In genomic region chr10:131803863-131804425, GRCh38 we compare ENCODE assay signal across 21 cellular contexts.
"Had no signal": no experiment of that assay in that cellular context is flagged by ENCODE, and none has a peak within 500 bp of the region (broad histone marks: within the 10 kb centered on the region; RNA-seq: fewer than 3 reads in every experiment).

No MANE protein-coding gene starts in this region.

- ATAC-seq: foreskin keratinocyte, SK-N-SH treated with all-trans-retinoic acid at 6 μM for 48 hours had no signal

- H3K4me1 Mint-ChIP-seq: activated naive CD8-positive, alpha-beta T cell treated with anti-CD3 and anti-CD28 coated beads, Interleukin-2, amount 10 ng/mL, durations not matched to agents 7 days and 5 days; central memory CD8-positive, alpha-beta T cell; naive B cell had no signal

- H3K27ac ChIP-seq: foreskin keratinocyte, neutrophil, right atrium auricular region, transverse colon had no signal

- DNase-seq: activated CD4-positive, alpha-beta T cell treated with anti-CD3 and anti-CD28 coated beads for 1 hour; activated CD4-positive, alpha-beta T cell treated with anti-CD3 and anti-CD28 coated beads, Interleukin-2, amount 50 U/mL, for 48 hours; activated naive CD4-positive, alpha-beta T cell; activated naive CD8-positive, alpha-beta T cell treated with anti-CD3 and anti-CD28 coated beads, Interleukin-2, amount 10 ng/mL, durations not matched to agents 7 days and 5 days; effector memory CD4-positive, alpha-beta T cell; foreskin keratinocyte; glutamatergic neuron; mammary epithelial cell; naive B cell; stimulated activated CD4-positive, alpha-beta T cell treated with anti-CD3 and anti-CD28 coated beads, Interleukin-4, amount 100 ng/mL, for 4 hours; stimulated activated CD8-positive, alpha-beta memory T cell treated with anti-CD3 and anti-CD28 coated beads, Interleukin-4, amount 100 ng/mL, for 48 hours; stimulated activated naive CD4-positive, alpha-beta T cell treated with Interleukin-2 at 50 U/mL for 16 hours; T-helper 1 cell; T1000; transverse colon had no signal

- H3K27me3 ChIP-seq: foreskin keratinocyte, right atrium auricular region, transverse colon had no signal

- H3K4me3 ChIP-seq: right atrium auricular region, smooth muscle cell, transverse colon had no signal

- H3K27ac Mint-ChIP-seq: activated naive CD8-positive, alpha-beta T cell treated with anti-CD3 and anti-CD28 coated beads, Interleukin-2, amount 10 ng/mL, durations not matched to agents 7 days and 5 days; brain; naive B cell had no signal

- H3K36me3 ChIP-seq: neutrophil, right atrium auricular region, transverse colon had no signal

- H3K4me3 Mint-ChIP-seq: activated naive CD8-positive, alpha-beta T cell treated with anti-CD3 and anti-CD28 coated beads, Interleukin-2, amount 10 ng/mL, durations not matched to agents 7 days and 5 days; brain; central memory CD8-positive, alpha-beta T cell; naive B cell had no signal

- H3K9me3 ChIP-seq: neutrophil had no signal

- H3K36me3 Mint-ChIP-seq: activated naive CD8-positive, alpha-beta T cell treated with anti-CD3 and anti-CD28 coated beads, Interleukin-2, amount 10 ng/mL, durations not matched to agents 7 days and 5 days; brain had no signal

- H3K4me1 ChIP-seq: foreskin keratinocyte, right atrium auricular region, transverse colon had no signal
